Comparison of ENCODE assay signal across 21 cellular contexts in genomic region chr1:218317061-218317460, GRCh38. TPM values are rescaled to one million over a fixed set of nuclear protein-coding genes. Genes with fewer than 3 reads are reported as not detected.
"Had no signal": no experiment of that assay in that cellular context is flagged by ENCODE, and none has a peak within 500 bp of the region (broad histone marks: within the 10 kb centered on the region; RNA-seq: fewer than 3 reads in every experiment).

No MANE protein-coding gene starts in this region.

- DNase-seq: activated CD4-positive, alpha-beta T cell treated with anti-CD3 and anti-CD28 coated beads, Interleukin-2, amount 10 ng/mL, durations not matched to agents 24 days and 14 days; activated CD8-positive, alpha-beta T cell treated with anti-CD3 and anti-CD28 coated beads, Interleukin-2, amount 10 ng/mL, durations not matched to agents 7 days and 5 days; activated effector memory CD4-positive, alpha-beta T cell treated with Interleukin-2 at 50 U/mL for 16 hours; activated naive CD4-positive, alpha-beta T cell treated with anti-CD3 and anti-CD28 coated beads, Interleukin-2, amount 10 ng/mL, durations not matched to agents 7 days and 5 days; activated T-cell treated with anti-CD3 and anti-CD28 coated beads, Interleukin-2, amount 50 U/mL, for 4 hours; effector memory CD8-positive, alpha-beta T cell; heart right ventricle; immature natural killer cell; kidney glomerular epithelial cell; mucosa of descending colon; naive B cell; stimulated activated CD4-positive, alpha-beta T cell treated with anti-CD3 and anti-CD28 coated beads, Interleukin-12 subunit alpha, Interleukin-12 subunit beta, amount 100 ng/mL, for 4 hours; stimulated activated CD4-positive, alpha-beta T cell treated with anti-CD3 and anti-CD28 coated beads, Interleukin-1b, Interleukin-23, amount 100 ng/mL, for 48 hours; stimulated activated CD8-positive, alpha-beta memory T cell treated with anti-CD3 and anti-CD28 coated beads, Interleukin-4, amount 100 ng/mL, for 48 hours; stimulated activated naive CD4-positive, alpha-beta T cell; upper lobe of right lung had no signal

- H3K4me3 ChIP-seq: gastroesophageal sphincter, heart right ventricle, mucosa of descending colon, upper lobe of right lung had no signal

- H3K9me3 ChIP-seq: gastroesophageal sphincter, heart right ventricle, mucosa of descending colon, upper lobe of right lung had no signal

- H3K27me3 ChIP-seq: gastroesophageal sphincter, heart right ventricle, upper lobe of right lung had no signal

- H3K27ac ChIP-seq: epithelial cell of prostate, gastroesophageal sphincter, heart right ventricle, upper lobe of right lung had no signal

- H3K4me1 ChIP-seq: gastroesophageal sphincter, heart right ventricle, upper lobe of right lung had no signal

- FAIRE-seq: astrocyte, bronchial epithelial cell had no signal

- ATAC-seq: activated CD8-positive, alpha-beta T cell treated with anti-CD3 and anti-CD28 coated beads, Interleukin-2, amount 10 ng/mL, durations not matched to agents 7 days and 5 days; activated T-cell treated with anti-CD3 and anti-CD28 coated beads, Interleukin-2, amount 50 U/mL, for 4 hours; effector memory CD8-positive, alpha-beta T cell; gastroesophageal sphincter; heart right ventricle; mucosa of descending colon; upper lobe of right lung had no signal

RNA-seq across cellular contexts. Expression of gene TGFB2, which starts 28.1 kb away (rescaled TPM):
- total RNA-seq: activated CD4-positive, alpha-beta T cell treated with anti-CD3 and anti-CD28 coated beads, Interleukin-2, amount 10 ng/mL, durations not matched to agents 24 days and 14 days; activated CD8-positive, alpha-beta T cell treated with anti-CD3 and anti-CD28 coated beads, Interleukin-2, amount 10 ng/mL, durations not matched to agents 7 days and 5 days; activated T-cell treated with anti-CD3 and anti-CD28 coated beads, Interleukin-2, amount 50 U/mL, for 4 hours; T-helper 2 cell treated with Interferon-gamma antibody and Interleukin-4, amounts not matched to agents 100 ng/mL and 5 ng/mL, for 36 hours had no signal
